ENCODE assay signal across 1 cellular context in genomic region chr4:78058591-78059523, GRCh38.
TF ChIP-seq lines count a peak whose summit lies in the region.

No MANE protein-coding gene starts in this region.

TF ChIP-seq in K562, 482 proteins besides CTCF, POLR2A, EP300 and RAD21 (continued from another document):
- TF ChIP-seq, protein P1, sequence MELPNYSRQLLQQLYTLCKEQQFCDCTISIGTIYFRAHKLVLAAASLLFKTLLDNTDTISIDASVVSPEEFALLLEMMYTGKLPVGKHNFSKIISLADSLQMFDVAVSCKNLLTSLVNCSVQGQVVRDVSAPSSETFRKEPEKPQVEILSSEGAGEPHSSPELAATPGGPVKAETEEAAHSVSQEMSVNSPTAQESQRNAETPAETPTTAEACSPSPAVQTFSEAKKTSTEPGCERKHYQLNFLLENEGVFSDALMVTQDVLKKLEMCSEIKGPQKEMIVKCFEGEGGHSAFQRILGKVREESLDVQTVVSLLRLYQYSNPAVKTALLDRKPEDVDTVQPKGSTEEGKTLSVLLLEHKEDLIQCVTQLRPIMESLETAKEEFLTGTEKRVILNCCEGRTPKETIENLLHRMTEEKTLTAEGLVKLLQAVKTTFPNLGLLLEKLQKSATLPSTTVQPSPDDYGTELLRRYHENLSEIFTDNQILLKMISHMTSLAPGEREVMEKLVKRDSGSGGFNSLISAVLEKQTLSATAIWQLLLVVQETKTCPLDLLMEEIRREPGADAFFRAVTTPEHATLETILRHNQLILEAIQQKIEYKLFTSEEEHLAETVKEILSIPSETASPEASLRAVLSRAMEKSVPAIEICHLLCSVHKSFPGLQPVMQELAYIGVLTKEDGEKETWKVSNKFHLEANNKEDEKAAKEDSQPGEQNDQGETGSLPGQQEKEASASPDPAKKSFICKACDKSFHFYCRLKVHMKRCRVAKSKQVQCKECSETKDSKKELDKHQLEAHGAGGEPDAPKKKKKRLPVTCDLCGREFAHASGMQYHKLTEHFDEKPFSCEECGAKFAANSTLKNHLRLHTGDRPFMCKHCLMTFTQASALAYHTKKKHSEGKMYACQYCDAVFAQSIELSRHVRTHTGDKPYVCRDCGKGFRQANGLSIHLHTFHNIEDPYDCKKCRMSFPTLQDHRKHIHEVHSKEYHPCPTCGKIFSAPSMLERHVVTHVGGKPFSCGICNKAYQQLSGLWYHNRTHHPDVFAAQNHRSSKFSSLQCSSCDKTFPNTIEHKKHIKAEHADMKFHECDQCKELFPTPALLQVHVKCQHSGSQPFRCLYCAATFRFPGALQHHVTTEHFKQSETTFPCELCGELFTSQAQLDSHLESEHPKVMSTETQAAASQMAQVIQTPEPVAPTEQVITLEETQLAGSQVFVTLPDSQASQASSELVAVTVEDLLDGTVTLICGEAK (IDR thresholded peaks at IDR 0.05), result peak; percentile 71
- TF ChIP-seq, protein P1 (CRISPR knock-in tag; IDR thresholded peaks at IDR 0.05), result no peak
